34 cellular contexts compared by ENCODE assay signal in the genomic region with DNA sequence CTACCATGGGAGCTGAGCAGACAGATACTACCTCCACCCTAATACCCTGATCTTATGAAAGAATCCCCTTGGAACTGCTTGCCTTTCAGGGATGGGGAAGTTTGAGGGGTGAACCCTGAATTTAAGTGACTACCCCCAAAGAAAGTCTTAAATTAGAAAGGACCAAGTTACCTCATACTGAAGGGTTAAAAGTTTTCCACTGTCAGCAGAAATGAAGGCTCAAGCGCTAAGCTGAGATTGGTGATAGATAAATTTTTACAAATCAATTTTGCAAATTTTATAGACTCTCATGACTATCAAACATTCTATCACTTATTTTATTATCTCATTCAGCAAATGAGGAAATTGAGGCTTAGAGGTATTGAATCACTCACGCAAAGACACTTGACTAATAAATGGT.
"Had no signal": no experiment of that assay in that cellular context is flagged by ENCODE, and none has a peak within 500 bp of the region (broad histone marks: within the 10 kb centered on the region; RNA-seq: fewer than 3 reads in every experiment).

No MANE protein-coding gene starts in this region.

- DNase-seq: Karpas-422, Kasumi-1, MG63, MM.1S, MV-4-11, NCI-H1048, NCI-H1092, NCI-H1092 treated with DMSO at 0.1 percent for 48 hours, NCI-H1105, NCI-H1105 treated with DMSO at 0.1 percent for 48 hours, NCI-H1417 treated with DMSO at 0.1 percent for 48 hours, NCI-H1436, NCI-H1436 treated with DMSO at 0.1 percent for 48 hours, NCI-H146, NCI-H1694, NCI-H1694 treated with DMSO at 0.1 percent for 48 hours, NCI-H187, NCI-H187 treated with DMSO at 0.1 percent for 48 hours, NCI-H1930, NCI-H2029, NCI-H2029 treated with DMSO at 0.1 percent for 48 hours, NCI-H2081, NCI-H2081 treated with DMSO at 0.1 percent for 48 hours, NCI-H2107, NCI-H2171, NCI-H2171 treated with DMSO at 0.1 percent for 48 hours, NCI-H226, NCI-H345, NCI-H446, NCI-H446 treated with DMSO at 0.1 percent for 48 hours, NCI-H510A, NCI-H510A treated with DMSO at 0.1 percent for 48 hours, NCI-H524, NCI-H524 treated with DMSO at 0.1 percent for 48 hours had no signal

- H3K4me3 ChIP-seq: MG63 had no signal

- H3K36me3 ChIP-seq: MG63 had no signal

- H3K9me3 ChIP-seq: MG63 had no signal

- H3K27me3 ChIP-seq: MG63 had no signal
